In the genomic region with DNA sequence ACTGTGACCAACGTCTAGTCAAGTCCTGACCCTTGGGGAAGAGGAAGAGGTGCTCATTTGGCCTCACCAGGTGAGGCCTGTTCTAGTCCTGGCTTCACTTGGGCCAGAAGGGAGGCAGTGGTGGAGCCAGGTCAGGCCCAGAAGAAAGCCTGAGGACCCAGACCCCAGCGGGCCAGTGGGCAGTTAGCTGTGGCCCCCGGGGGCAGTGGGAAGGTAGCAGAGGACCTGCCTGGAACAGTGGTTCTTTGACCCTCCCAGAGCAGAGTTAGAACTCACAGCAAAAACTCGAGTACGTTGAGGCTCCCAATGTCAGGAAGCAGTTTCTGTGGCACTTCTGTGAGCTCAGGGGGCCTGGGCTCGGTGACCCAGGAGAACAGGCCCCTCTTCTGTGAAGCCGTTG, we compare ENCODE assay signal across 9 cellular contexts.
A peak's percentile ranks its signal among the peaks of the same experiment; 100 is the strongest.
DNase-seq lines count a peak whose midpoint lies in the region; ATAC-seq and TF ChIP-seq lines count a peak whose summit lies in the region.
"Had no signal": no experiment of that assay in that cellular context is flagged by ENCODE, and none has a peak within 500 bp of the region (broad histone marks: within the 10 kb centered on the region; RNA-seq: fewer than 3 reads in every experiment).

No MANE protein-coding gene starts in this region.

- H3K27ac Mint-ChIP-seq in central memory CD8-positive, alpha-beta T cell (ENCODE audit: low read depth), result peak overlapping the region; percentile 29
- H3K27ac Mint-ChIP-seq: B cell had no signal

- H3K4me1 ChIP-seq in PC-9 (replicated peaks; ENCODE audit: insufficient read depth) (peaks cover 27% of the 10 kb centered on the region), mucosa of stomach (ENCODE audit: control insufficient read depth, insufficient read depth, low read length) (peaks cover 23% of the 10 kb centered on the region), tibial artery (peaks cover 0 to 30% (median 19%) of the 10 kb centered on the region in 4 donors)

- H3K9me2 ChIP-seq in PC-9 (ENCODE audit: insufficient read depth), result no peaks in the 10 kb centered on the region

- H3K4me2 ChIP-seq in PC-9, result peak overlapping the region; percentile 23; the same call in 1 of the 2 replicates

- H3K4me1 Mint-ChIP-seq in central memory CD8-positive, alpha-beta T cell, result peaks cover 11% of the 10 kb centered on the region

- H3K4me3 Mint-ChIP-seq in central memory CD8-positive, alpha-beta T cell, result no peak overlapping the region
- H3K4me3 Mint-ChIP-seq: B cell, nephron had no signal

- no peaks in the 10 kb centered on the region for H4K20me1 ChIP-seq in PC-9 (ENCODE audit: insufficient read depth)

- peaks cover 1% of the 10 kb centered on the region for H3K36me3 Mint-ChIP-seq in central memory CD8-positive, alpha-beta T cell (ENCODE audit: insufficient read depth)

- H3K9ac ChIP-seq in mucosa of stomach (ENCODE audit: low read length), result peak overlapping the region; percentile 7

- TF ChIP-seq CTCF in PC-9 (conservative IDR thresholded peaks at IDR 0.05), result no peak
- no peak for TF ChIP-seq CTCF in tibial artery (IDR thresholded peaks at IDR 0.05)

- no peak for ATAC-seq in central memory CD8-positive, alpha-beta T cell (replicated peaks; ENCODE audit: extremely low read depth, poor library complexity, severe bottlenecking)
- ATAC-seq in GM19452 (IDR thresholded peaks at IDR 0.05; ENCODE audit: unreplicated experiment), result no peak
- ATAC-seq in HG03439 (IDR thresholded peaks at IDR 0.05; ENCODE audit: unreplicated experiment), result no peak

- H3K27me3 Mint-ChIP-seq in central memory CD8-positive, alpha-beta T cell, result no peaks in the 10 kb centered on the region
- H3K27me3 Mint-ChIP-seq: B cell had no signal

- no peaks in the 10 kb centered on the region for H3K79me2 ChIP-seq in PC-9 (ENCODE audit: low read depth)

- BruUV-seq in PC-9 (replicated peaks; lab: Mats Ljungman, UMichigan), result no TSS peak

- CTCF ChIA-PET in PC-9 (lab: Charles Lee), result interaction anchor here (0.9 to 1.4 kb wide), 6 partner anchors 213 to 257 kb away, joined by 3 to 10 read pairs (median 4); no protein-coding TSS in a partner anchor

- intact Hi-C loops in PC-9 (cut with micrococcal nuclease; ENCODE audit: unreplicated experiment) (loop anchor here (2.0 to 5.0 kb wide), 2 partner anchors 81 to 150 kb away; no protein-coding TSS in a partner anchor), tibial artery (cut with DNase I; ENCODE audit: low total_unique reads) (loop anchor here (2.0 kb wide), 1 partner anchor 258 kb away; no protein-coding TSS in a partner anchor)

- no peak for DNase-seq in PC-9
- no peak for DNase-seq in central memory CD8-positive, alpha-beta T cell (ENCODE audit: low spot score in 2 of 2)
- no peak for DNase-seq in tibial artery
- no peak for DNase-seq in cortex of kidney (lab: John Stamatoyannopoulos, UW)

- POLR2A ChIA-PET in PC-9 (lab: Charles Lee; ENCODE audit: unreplicated experiment), result interaction anchor here (0.6 kb wide), 1 partner anchor 132 kb away, joined by 6 read pairs; no protein-coding TSS in a partner anchor

- H3K27ac ChIP-seq in PC-9 (no peak overlapping the region), tibial artery (peak overlapping the region; percentile 1 to 34)

- no peak overlapping the region for H2AFZ ChIP-seq in PC-9

- peaks cover 9% of the 10 kb centered on the region; the same call in 1 of the 2 replicates for H3F3A ChIP-seq in PC-9 (ENCODE audit: insufficient read depth, low read depth)

- no peaks in the 10 kb centered on the region for H3K9me3 ChIP-seq in PC-9 (ENCODE audit: insufficient read depth, low read depth)
- H3K9me3 ChIP-seq in mucosa of stomach (ENCODE audit: control insufficient read depth, low read length), result no peaks in the 10 kb centered on the region
- H3K9me3 ChIP-seq in tibial artery, result no peaks in the 10 kb centered on the region

- no peaks in the 10 kb centered on the region for H3K9me3 Mint-ChIP-seq in central memory CD8-positive, alpha-beta T cell
- H3K9me3 Mint-ChIP-seq: nephron had no signal

- no peaks in the 10 kb centered on the region for H3K36me3 ChIP-seq in PC-9 (ENCODE audit: low read depth)
- peaks cover 5% of the 10 kb centered on the region for H3K36me3 ChIP-seq in mucosa of stomach (ENCODE audit: control insufficient read depth, insufficient read depth, low read length)
- H3K36me3 ChIP-seq in tibial artery, result peaks cover 0 to 4% (median 0%) of the 10 kb centered on the region in 3 donors

- H3K27me3 ChIP-seq in PC-9 (ENCODE audit: insufficient read depth, low read depth) (no peaks in the 10 kb centered on the region), mucosa of stomach (ENCODE audit: control insufficient read depth, insufficient read depth, low read length) (no peaks in the 10 kb centered on the region), tibial artery (no peaks in the 10 kb centered on the region)

- H3K4me3 ChIP-seq in PC-9 (no peak overlapping the region), mucosa of stomach (ENCODE audit: low read length) (no peak overlapping the region), tibial artery (no peak overlapping the region)
